In the genomic region with DNA sequence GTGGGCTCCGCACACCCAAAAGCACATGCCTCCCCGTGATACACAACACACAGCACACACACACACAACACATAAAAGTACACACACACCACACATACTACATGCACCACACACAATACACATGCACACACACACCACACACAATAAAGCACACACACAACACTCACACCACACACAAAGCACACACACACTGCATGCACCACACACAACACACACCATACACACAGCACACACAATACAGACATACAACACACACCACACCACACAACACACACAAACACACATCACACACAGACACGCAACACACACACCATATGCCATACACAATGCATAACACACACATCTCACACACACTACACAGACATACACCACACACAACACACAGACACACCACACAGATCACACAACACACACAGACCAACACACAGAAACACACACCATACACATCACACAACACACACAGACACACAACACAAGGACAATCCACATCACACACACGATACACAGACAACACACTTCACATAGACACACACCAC, we compare ENCODE assay signal across 1 cellular context.
TF ChIP-seq lines count a peak whose summit lies in the region.

No MANE protein-coding gene starts in this region.

TF ChIP-seq in HEK293, 187 proteins besides CTCF, POLR2A, EP300 and RAD21 (continued from another document and continues in another):
- TF ChIP-seq, protein P1, sequence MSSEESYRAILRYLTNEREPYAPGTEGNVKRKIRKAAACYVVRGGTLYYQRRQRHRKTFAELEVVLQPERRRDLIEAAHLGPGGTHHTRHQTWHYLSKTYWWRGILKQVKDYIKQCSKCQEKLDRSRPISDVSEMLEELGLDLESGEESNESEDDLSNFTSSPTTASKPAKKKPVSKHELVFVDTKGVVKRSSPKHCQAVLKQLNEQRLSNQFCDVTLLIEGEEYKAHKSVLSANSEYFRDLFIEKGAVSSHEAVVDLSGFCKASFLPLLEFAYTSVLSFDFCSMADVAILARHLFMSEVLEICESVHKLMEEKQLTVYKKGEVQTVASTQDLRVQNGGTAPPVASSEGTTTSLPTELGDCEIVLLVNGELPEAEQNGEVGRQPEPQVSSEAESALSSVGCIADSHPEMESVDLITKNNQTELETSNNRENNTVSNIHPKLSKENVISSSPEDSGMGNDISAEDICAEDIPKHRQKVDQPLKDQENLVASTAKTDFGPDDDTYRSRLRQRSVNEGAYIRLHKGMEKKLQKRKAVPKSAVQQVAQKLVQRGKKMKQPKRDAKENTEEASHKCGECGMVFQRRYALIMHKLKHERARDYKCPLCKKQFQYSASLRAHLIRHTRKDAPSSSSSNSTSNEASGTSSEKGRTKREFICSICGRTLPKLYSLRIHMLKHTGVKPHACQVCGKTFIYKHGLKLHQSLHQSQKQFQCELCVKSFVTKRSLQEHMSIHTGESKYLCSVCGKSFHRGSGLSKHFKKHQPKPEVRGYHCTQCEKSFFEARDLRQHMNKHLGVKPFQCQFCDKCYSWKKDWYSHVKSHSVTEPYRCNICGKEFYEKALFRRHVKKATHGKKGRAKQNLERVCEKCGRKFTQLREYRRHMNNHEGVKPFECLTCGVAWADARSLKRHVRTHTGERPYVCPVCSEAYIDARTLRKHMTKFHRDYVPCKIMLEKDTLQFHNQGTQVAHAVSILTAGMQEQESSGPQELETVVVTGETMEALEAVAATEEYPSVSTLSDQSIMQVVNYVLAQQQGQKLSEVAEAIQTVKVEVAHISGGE (tag by site-specific recombination; conservative IDR thresholded peaks at IDR 0.05; ENCODE audit: low read depth): no peak
- TF ChIP-seq, protein P2, sequence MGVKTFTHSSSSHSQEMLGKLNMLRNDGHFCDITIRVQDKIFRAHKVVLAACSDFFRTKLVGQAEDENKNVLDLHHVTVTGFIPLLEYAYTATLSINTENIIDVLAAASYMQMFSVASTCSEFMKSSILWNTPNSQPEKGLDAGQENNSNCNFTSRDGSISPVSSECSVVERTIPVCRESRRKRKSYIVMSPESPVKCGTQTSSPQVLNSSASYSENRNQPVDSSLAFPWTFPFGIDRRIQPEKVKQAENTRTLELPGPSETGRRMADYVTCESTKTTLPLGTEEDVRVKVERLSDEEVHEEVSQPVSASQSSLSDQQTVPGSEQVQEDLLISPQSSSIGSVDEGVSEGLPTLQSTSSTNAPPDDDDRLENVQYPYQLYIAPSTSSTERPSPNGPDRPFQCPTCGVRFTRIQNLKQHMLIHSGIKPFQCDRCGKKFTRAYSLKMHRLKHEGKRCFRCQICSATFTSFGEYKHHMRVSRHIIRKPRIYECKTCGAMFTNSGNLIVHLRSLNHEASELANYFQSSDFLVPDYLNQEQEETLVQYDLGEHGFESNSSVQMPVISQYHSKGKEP (tag by site-specific recombination; IDR thresholded peaks at IDR 0.05): no peak
- TF ChIP-seq ZNF324 (tag by site-specific recombination; IDR thresholded peaks at IDR 0.05) (peak; percentile 16; the same call in 1 of the 2 replicates), ZNF426 (tag by site-specific recombination; IDR thresholded peaks at IDR 0.05) (no peak), TRIM28 (IDR thresholded peaks at IDR 0.05; ENCODE audit: borderline replicate concordance, low read length) (no peak), ZNF133 (tag by site-specific recombination; IDR thresholded peaks at IDR 0.05) (no peak), ZNF146 (tag by site-specific recombination; IDR thresholded peaks at IDR 0.05) (peak; percentile 73; the same call in 1 of the 2 replicates), ZNF114 (tag by site-specific recombination; IDR thresholded peaks at IDR 0.05) (peak; percentile 85; the same call in 1 of the 2 replicates), ZNF366 (tag by site-specific recombination; conservative IDR thresholded peaks at IDR 0.05) (no peak), ZFP69B (tag by site-specific recombination; IDR thresholded peaks at IDR 0.05) (0 out of 2 replicates have a peak, but pooled peaks have one; percentile 8), ZNF670 (tag by site-specific recombination; IDR thresholded peaks at IDR 0.05; ENCODE audit: low read depth) (peak; percentile 73; the same call in 1 of the 2 replicates), ZNF571 (tag by site-specific recombination; IDR thresholded peaks at IDR 0.05) (peak; percentile 78; the same call in 1 of the 2 replicates), ZNF292 (tag by site-specific recombination; IDR thresholded peaks at IDR 0.05; ENCODE audit: borderline replicate concordance, low read depth) (no peak), YY2 (tag by site-specific recombination; IDR thresholded peaks at IDR 0.05) (0 out of 2 replicates have a peak, but pooled peaks have one; percentile 41), ZNF776 (tag by site-specific recombination; IDR thresholded peaks at IDR 0.05; ENCODE audit: borderline replicate concordance) (0 out of 2 replicates have a peak, but pooled peaks have one; percentile 45), ZNF747 (tag by site-specific recombination; IDR thresholded peaks at IDR 0.05) (no peak), MYNN (tag by site-specific recombination; IDR thresholded peaks at IDR 0.05; ENCODE audit: borderline replicate concordance) (no peak), ZBTB7A (tag by site-specific recombination; IDR thresholded peaks at IDR 0.05; ENCODE audit: low read depth) (peak; percentile 67; the same call in 1 of the 2 replicates), ZNF626 (tag by site-specific recombination; IDR thresholded peaks at IDR 0.05) (no peak), KLF1 (tag by site-specific recombination; IDR thresholded peaks at IDR 0.05) (peak; percentile 62; the same call in 1 of the 2 replicates), ZNF221 (tag by site-specific recombination; IDR thresholded peaks at IDR 0.05; ENCODE audit: borderline replicate concordance) (no peak), ZNF341 (tag by site-specific recombination; IDR thresholded peaks at IDR 0.05; ENCODE audit: low read depth) (no peak), ZNF621 (tag by site-specific recombination; IDR thresholded peaks at IDR 0.05) (peak; percentile 17; the same call in 1 of the 2 replicates), ZNF830 (tag by site-specific recombination; IDR thresholded peaks at IDR 0.05; ENCODE audit: low read depth) (no peak), ZNF423 (tag by site-specific recombination; IDR thresholded peaks at IDR 0.05) (no peak), ZBTB48 (tag by site-specific recombination; IDR thresholded peaks at IDR 0.05) (peak; percentile 49; the same call in 1 of the 2 replicates), ZNF404 (tag by site-specific recombination; IDR thresholded peaks at IDR 0.05) (no peak), BCL11B (tag by site-specific recombination; IDR thresholded peaks at IDR 0.05; ENCODE audit: low read depth) (0 out of 2 replicates have a peak, but pooled peaks have one; percentile 25), ZNF610 (tag by site-specific recombination; IDR thresholded peaks at IDR 0.05; ENCODE audit: borderline replicate concordance) (no peak), KLF9 (tag by site-specific recombination; IDR thresholded peaks at IDR 0.05; ENCODE audit: low read depth) (peak; percentile 56; the same call in 1 of the 2 replicates)
- TF ChIP-seq, protein P3, sequence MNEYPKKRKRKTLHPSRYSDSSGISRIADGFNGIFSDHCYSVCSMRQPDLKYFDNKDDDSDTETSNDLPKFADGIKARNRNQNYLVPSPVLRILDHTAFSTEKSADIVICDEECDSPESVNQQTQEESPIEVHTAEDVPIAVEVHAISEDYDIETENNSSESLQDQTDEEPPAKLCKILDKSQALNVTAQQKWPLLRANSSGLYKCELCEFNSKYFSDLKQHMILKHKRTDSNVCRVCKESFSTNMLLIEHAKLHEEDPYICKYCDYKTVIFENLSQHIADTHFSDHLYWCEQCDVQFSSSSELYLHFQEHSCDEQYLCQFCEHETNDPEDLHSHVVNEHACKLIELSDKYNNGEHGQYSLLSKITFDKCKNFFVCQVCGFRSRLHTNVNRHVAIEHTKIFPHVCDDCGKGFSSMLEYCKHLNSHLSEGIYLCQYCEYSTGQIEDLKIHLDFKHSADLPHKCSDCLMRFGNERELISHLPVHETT (tag by site-specific recombination; IDR thresholded peaks at IDR 0.05): peak; percentile 79
- TF ChIP-seq, protein P4, sequence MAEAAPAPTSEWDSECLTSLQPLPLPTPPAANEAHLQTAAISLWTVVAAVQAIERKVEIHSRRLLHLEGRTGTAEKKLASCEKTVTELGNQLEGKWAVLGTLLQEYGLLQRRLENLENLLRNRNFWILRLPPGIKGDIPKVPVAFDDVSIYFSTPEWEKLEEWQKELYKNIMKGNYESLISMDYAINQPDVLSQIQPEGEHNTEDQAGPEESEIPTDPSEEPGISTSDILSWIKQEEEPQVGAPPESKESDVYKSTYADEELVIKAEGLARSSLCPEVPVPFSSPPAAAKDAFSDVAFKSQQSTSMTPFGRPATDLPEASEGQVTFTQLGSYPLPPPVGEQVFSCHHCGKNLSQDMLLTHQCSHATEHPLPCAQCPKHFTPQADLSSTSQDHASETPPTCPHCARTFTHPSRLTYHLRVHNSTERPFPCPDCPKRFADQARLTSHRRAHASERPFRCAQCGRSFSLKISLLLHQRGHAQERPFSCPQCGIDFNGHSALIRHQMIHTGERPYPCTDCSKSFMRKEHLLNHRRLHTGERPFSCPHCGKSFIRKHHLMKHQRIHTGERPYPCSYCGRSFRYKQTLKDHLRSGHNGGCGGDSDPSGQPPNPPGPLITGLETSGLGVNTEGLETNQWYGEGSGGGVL (tag by site-specific recombination; IDR thresholded peaks at IDR 0.05): no peak
- TF ChIP-seq, protein P5, sequence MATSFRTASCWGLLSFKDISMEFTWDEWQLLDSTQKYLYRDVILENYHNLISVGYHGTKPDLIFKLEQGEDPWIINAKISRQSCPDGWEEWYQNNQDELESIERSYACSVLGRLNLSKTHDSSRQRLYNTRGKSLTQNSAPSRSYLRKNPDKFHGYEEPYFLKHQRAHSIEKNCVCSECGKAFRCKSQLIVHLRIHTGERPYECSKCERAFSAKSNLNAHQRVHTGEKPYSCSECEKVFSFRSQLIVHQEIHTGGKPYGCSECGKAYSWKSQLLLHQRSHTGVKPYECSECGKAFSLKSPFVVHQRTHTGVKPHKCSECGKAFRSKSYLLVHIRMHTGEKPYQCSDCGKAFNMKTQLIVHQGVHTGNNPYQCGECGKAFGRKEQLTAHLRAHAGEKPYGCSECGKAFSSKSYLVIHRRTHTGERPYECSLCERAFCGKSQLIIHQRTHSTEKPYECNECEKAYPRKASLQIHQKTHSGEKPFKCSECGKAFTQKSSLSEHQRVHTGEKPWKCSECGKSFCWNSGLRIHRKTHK (tag by site-specific recombination; IDR thresholded peaks at IDR 0.05): no peak
- TF ChIP-seq, protein P6, sequence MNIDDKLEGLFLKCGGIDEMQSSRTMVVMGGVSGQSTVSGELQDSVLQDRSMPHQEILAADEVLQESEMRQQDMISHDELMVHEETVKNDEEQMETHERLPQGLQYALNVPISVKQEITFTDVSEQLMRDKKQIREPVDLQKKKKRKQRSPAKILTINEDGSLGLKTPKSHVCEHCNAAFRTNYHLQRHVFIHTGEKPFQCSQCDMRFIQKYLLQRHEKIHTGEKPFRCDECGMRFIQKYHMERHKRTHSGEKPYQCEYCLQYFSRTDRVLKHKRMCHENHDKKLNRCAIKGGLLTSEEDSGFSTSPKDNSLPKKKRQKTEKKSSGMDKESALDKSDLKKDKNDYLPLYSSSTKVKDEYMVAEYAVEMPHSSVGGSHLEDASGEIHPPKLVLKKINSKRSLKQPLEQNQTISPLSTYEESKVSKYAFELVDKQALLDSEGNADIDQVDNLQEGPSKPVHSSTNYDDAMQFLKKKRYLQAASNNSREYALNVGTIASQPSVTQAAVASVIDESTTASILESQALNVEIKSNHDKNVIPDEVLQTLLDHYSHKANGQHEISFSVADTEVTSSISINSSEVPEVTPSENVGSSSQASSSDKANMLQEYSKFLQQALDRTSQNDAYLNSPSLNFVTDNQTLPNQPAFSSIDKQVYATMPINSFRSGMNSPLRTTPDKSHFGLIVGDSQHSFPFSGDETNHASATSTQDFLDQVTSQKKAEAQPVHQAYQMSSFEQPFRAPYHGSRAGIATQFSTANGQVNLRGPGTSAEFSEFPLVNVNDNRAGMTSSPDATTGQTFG (tag by site-specific recombination; IDR thresholded peaks at IDR 0.05; ENCODE audit: borderline replicate concordance): peak; percentile 96
- TF ChIP-seq, protein P7, sequence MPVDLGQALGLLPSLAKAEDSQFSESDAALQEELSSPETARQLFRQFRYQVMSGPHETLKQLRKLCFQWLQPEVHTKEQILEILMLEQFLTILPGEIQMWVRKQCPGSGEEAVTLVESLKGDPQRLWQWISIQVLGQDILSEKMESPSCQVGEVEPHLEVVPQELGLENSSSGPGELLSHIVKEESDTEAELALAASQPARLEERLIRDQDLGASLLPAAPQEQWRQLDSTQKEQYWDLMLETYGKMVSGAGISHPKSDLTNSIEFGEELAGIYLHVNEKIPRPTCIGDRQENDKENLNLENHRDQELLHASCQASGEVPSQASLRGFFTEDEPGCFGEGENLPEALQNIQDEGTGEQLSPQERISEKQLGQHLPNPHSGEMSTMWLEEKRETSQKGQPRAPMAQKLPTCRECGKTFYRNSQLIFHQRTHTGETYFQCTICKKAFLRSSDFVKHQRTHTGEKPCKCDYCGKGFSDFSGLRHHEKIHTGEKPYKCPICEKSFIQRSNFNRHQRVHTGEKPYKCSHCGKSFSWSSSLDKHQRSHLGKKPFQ (tag by site-specific recombination; IDR thresholded peaks at IDR 0.05): peak; percentile 85
- TF ChIP-seq, protein P8, sequence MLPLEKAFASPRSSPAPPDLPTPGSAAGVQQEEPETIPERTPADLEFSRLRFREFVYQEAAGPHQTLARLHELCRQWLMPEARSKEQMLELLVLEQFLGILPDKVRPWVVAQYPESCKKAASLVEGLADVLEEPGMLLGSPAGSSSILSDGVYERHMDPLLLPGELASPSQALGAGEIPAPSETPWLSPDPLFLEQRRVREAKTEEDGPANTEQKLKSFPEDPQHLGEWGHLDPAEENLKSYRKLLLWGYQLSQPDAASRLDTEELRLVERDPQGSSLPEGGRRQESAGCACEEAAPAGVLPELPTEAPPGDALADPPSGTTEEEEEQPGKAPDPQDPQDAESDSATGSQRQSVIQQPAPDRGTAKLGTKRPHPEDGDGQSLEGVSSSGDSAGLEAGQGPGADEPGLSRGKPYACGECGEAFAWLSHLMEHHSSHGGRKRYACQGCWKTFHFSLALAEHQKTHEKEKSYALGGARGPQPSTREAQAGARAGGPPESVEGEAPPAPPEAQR (tag by site-specific recombination; IDR thresholded peaks at IDR 0.05): 0 out of 2 replicates have a peak, but pooled peaks have one; percentile 66
- TF ChIP-seq, protein P9, sequence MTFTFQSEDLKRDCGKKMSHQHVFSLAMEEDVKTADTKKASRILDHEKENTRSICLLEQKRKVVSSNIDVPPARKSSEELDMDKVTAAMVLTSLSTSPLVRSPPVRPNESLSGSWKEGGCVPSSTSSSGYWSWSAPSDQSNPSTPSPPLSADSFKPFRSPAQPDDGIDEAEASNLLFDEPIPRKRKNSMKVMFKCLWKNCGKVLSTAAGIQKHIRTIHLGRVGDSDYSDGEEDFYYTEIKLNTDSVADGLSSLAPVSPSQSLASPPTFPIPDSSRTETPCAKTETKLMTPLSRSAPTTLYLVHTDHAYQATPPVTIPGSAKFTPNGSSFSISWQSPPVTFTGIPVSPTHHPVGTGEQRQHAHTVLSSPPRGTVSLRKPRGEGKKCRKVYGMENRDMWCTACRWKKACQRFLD (tag by site-specific recombination; IDR thresholded peaks at IDR 0.05): no peak
- TF ChIP-seq, protein P10, sequence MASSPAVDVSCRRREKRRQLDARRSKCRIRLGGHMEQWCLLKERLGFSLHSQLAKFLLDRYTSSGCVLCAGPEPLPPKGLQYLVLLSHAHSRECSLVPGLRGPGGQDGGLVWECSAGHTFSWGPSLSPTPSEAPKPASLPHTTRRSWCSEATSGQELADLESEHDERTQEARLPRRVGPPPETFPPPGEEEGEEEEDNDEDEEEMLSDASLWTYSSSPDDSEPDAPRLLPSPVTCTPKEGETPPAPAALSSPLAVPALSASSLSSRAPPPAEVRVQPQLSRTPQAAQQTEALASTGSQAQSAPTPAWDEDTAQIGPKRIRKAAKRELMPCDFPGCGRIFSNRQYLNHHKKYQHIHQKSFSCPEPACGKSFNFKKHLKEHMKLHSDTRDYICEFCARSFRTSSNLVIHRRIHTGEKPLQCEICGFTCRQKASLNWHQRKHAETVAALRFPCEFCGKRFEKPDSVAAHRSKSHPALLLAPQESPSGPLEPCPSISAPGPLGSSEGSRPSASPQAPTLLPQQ (tag by site-specific recombination; IDR thresholded peaks at IDR 0.05): no peak
